In the genomic region with DNA sequence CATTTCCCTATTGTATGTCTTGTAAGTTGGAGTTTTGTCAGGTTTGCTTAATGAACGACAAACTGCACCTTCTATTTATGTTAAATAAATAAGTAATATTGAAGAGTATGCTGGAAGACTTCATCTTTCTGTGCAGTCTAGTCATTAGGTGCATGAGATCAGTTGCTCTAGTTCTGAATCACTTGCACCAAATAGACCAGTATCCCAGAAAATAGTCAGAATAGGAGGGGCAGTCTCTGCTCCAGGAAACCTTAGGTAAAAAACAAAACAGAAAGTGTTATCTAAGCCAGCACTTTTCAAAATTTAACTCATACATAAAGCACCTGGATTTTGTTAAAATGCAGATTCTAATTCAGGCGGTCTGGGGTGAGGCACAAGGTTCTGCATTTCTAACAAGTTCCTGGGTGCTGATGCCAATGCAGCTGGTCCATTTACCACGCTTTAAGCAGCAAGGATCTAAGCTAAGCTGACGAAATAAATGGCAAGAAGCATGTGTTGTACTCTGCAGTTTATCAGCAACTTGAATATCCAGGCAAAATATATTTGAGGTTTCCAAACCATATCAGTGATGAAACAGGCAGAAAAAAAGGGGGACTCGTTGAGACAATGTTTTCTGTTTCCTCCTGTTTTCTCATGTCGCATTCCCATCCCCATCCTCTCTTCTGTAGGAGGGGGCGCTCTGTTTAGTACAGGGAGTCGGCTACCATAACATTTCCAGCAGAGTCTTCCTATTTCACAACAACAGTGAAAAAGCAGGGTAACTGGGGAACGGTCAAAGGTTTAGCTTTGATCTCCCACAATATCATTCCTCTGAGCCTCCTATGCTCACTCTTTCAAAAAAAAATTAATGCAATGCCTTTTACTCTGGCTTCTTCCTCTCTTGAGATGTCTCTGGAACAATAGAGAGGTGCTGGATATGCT, we compare ENCODE assay signal across 1 cellular context.
TF ChIP-seq lines count a peak whose summit lies in the region.

No MANE protein-coding gene starts in this region.

TF ChIP-seq in WTC11, 78 proteins besides CTCF, POLR2A, EP300 and RAD21:
- TF ChIP-seq, protein P1, sequence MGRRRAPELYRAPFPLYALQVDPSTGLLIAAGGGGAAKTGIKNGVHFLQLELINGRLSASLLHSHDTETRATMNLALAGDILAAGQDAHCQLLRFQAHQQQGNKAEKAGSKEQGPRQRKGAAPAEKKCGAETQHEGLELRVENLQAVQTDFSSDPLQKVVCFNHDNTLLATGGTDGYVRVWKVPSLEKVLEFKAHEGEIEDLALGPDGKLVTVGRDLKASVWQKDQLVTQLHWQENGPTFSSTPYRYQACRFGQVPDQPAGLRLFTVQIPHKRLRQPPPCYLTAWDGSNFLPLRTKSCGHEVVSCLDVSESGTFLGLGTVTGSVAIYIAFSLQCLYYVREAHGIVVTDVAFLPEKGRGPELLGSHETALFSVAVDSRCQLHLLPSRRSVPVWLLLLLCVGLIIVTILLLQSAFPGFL (CRISPR knock-in tag; IDR thresholded peaks at IDR 0.05; ENCODE audit: borderline replicate concordance) = no peak
- TF ChIP-seq, protein P2, sequence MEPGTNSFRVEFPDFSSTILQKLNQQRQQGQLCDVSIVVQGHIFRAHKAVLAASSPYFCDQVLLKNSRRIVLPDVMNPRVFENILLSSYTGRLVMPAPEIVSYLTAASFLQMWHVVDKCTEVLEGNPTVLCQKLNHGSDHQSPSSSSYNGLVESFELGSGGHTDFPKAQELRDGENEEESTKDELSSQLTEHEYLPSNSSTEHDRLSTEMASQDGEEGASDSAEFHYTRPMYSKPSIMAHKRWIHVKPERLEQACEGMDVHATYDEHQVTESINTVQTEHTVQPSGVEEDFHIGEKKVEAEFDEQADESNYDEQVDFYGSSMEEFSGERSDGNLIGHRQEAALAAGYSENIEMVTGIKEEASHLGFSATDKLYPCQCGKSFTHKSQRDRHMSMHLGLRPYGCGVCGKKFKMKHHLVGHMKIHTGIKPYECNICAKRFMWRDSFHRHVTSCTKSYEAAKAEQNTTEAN (CRISPR knock-in tag; IDR thresholded peaks at IDR 0.05) = no peak
- TF ChIP-seq ZNF232 (CRISPR knock-in tag; IDR thresholded peaks at IDR 0.05) (no peak), FOXK1 (CRISPR knock-in tag; IDR thresholded peaks at IDR 0.05) (no peak), ZNF219 (CRISPR knock-in tag; IDR thresholded peaks at IDR 0.05; ENCODE audit: borderline replicate concordance) (no peak), NFYB (CRISPR knock-in tag; conservative IDR thresholded peaks at IDR 0.05; ENCODE audit: low read depth) (no peak)
- TF ChIP-seq, protein P3, sequence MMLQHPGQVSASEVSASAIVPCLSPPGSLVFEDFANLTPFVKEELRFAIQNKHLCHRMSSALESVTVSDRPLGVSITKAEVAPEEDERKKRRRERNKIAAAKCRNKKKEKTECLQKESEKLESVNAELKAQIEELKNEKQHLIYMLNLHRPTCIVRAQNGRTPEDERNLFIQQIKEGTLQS (CRISPR knock-in tag; conservative IDR thresholded peaks at IDR 0.05) = no peak
TF ChIP-seq in WTC11: peak in this region for 0.
